ENCODE assay signal across 2 cellular contexts in genomic region chr1:211516097-211516762, GRCh38.
TF ChIP-seq lines count a peak whose summit lies in the region.

No MANE protein-coding gene starts in this region.

TF ChIP-seq in PFSK-1, 5 proteins besides CTCF, POLR2A, EP300 and RAD21:
- TF ChIP-seq POLR2AphosphoS5 (IDR thresholded peaks at IDR 0.05; ENCODE audit: low read depth, low read length), result 0 out of 2 replicates have a peak, but pooled peaks have one; percentile 8

TF ChIP-seq in liver, 16 proteins besides CTCF, POLR2A, EP300 and RAD21:
- TF ChIP-seq NR2F2 (IDR thresholded peaks at IDR 0.05) (peak; percentile 92), YY1 (IDR thresholded peaks at IDR 0.05) (peak; percentile 49), SP1 (IDR thresholded peaks at IDR 0.05) (peak; percentile 88), RXRA (IDR thresholded peaks at IDR 0.05) (peak; percentile 97 to 98), HNF4A (conservative IDR thresholded peaks at IDR 0.05) (peak; percentile 73 to 78), JUND (IDR thresholded peaks at IDR 0.05) (peak; percentile 3 to 41), TAF1 (conservative IDR thresholded peaks at IDR 0.05) (peak; percentile 35), ZBTB33 (IDR thresholded peaks at IDR 0.05) (peak; percentile 47), HNF4G (IDR thresholded peaks at IDR 0.05) (peak; percentile 41)
- TF ChIP-seq, protein P1, sequence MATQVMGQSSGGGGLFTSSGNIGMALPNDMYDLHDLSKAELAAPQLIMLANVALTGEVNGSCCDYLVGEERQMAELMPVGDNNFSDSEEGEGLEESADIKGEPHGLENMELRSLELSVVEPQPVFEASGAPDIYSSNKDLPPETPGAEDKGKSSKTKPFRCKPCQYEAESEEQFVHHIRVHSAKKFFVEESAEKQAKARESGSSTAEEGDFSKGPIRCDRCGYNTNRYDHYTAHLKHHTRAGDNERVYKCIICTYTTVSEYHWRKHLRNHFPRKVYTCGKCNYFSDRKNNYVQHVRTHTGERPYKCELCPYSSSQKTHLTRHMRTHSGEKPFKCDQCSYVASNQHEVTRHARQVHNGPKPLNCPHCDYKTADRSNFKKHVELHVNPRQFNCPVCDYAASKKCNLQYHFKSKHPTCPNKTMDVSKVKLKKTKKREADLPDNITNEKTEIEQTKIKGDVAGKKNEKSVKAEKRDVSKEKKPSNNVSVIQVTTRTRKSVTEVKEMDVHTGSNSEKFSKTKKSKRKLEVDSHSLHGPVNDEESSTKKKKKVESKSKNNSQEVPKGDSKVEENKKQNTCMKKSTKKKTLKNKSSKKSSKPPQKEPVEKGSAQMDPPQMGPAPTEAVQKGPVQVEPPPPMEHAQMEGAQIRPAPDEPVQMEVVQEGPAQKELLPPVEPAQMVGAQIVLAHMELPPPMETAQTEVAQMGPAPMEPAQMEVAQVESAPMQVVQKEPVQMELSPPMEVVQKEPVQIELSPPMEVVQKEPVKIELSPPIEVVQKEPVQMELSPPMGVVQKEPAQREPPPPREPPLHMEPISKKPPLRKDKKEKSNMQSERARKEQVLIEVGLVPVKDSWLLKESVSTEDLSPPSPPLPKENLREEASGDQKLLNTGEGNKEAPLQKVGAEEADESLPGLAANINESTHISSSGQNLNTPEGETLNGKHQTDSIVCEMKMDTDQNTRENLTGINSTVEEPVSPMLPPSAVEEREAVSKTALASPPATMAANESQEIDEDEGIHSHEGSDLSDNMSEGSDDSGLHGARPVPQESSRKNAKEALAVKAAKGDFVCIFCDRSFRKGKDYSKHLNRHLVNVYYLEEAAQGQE (IDR thresholded peaks at IDR 0.05), result peak; percentile 46
- TF ChIP-seq, protein P2, sequence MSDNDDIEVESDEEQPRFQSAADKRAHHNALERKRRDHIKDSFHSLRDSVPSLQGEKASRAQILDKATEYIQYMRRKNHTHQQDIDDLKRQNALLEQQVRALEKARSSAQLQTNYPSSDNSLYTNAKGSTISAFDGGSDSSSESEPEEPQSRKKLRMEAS (IDR thresholded peaks at IDR 0.05), result peak; percentile 72
